In genomic region chr7:77415822-77416620, GRCh38 we compare ENCODE assay signal across 8 cellular contexts. TPM values are rescaled to one million over a fixed set of nuclear protein-coding genes. Genes with fewer than 3 reads are reported as not detected.
A peak's percentile ranks its signal among the peaks of the same experiment; 100 is the strongest.
DNase-seq lines count a peak whose midpoint lies in the region; ATAC-seq lines count a peak whose summit lies in the region.

TSS of gene GSAP (minus strand) at chr7:77416349. CDS start at chr7:77416321, 28 bp downstream.

- no peaks in the 10 kb centered on the region; the same call in 1 of the 2 replicates for H3K27me3 ChIP-seq in BLaER1
- H3K27me3 ChIP-seq in right cardiac atrium (ENCODE audit: control insufficient read depth, insufficient read depth), result no peaks in the 10 kb centered on the region
- no peaks in the 10 kb centered on the region for H3K27me3 ChIP-seq in rectal smooth muscle tissue (ENCODE audit: control insufficient read depth, insufficient read depth, low read length)

- peak within 1 kb of the TSS; percentile 83 for H3K27ac ChIP-seq in BLaER1
- no peak within 1 kb of the TSS for H3K27ac ChIP-seq in SK-N-MC
- H3K27ac ChIP-seq in right cardiac atrium (ENCODE audit: low read length), result peak within 1 kb of the TSS; percentile 82
- peak within 1 kb of the TSS; percentile 54 for H3K27ac ChIP-seq in rectal smooth muscle tissue (ENCODE audit: low read depth, low read length)

- DNase-seq in GM19238 (ENCODE audit: insufficient read length, low spot score), result peak; percentile 72
- no peak for DNase-seq in SK-N-MC (ENCODE audit: low read depth, low spot score)
- DNase-seq in amygdala (lab: John Stamatoyannopoulos, UW), result peak in 34 of 56 donors; percentile 3 to 68 (median 40)
- peak; percentile 62 to 84 (median 82) for DNase-seq in right cardiac atrium
- DNase-seq in T1000 (lab: John Stamatoyannopoulos, UW), result no peak

- H4K20me1 ChIP-seq in BLaER1, result no peaks in the 10 kb centered on the region

- H3K9ac ChIP-seq in BLaER1 (peak within 1 kb of the TSS; percentile 81), SK-N-MC (ENCODE audit: insufficient read length) (no peak within 1 kb of the TSS), rectal smooth muscle tissue (ENCODE audit: low read length) (peak within 1 kb of the TSS; percentile 54)

- WGBS in right cardiac atrium, result under 1% methylated on average over 93 of the region's 93 CpGs

- peak; percentile 73 for ATAC-seq in HG03432 (IDR thresholded peaks at IDR 0.05; ENCODE audit: unreplicated experiment)
- peak; percentile 89 to 90 for ATAC-seq in right cardiac atrium

- intact Hi-C loops in right cardiac atrium (cut with DNase I), result no loop called here

- no peaks in the 10 kb centered on the region for H3K9me3 ChIP-seq in BLaER1
- no peaks in the 10 kb centered on the region for H3K9me3 ChIP-seq in SK-N-MC (ENCODE audit: low read depth, low read length)
- no peaks in the 10 kb centered on the region for H3K9me3 ChIP-seq in right cardiac atrium (ENCODE audit: control insufficient read depth, low read length)

- H3K36me3 ChIP-seq in BLaER1 (no peaks in the 10 kb centered on the region), SK-N-MC (ENCODE audit: insufficient read depth, low read length) (no peaks in the 10 kb centered on the region), rectal smooth muscle tissue (ENCODE audit: control insufficient read depth, insufficient read depth, low read length) (no peaks in the 10 kb centered on the region)

- H3K4me1 ChIP-seq in BLaER1 (peaks cover 24% of the 10 kb centered on the region), right cardiac atrium (ENCODE audit: control insufficient read depth, insufficient read depth, low read length) (no peaks in the 10 kb centered on the region), rectal smooth muscle tissue (ENCODE audit: control insufficient read depth, insufficient read depth, low read length) (peaks cover 8% of the 10 kb centered on the region)

- peak within 1 kb of the TSS; percentile 78 for H3K4me3 ChIP-seq in BLaER1
- peak within 1 kb of the TSS; percentile 40 for H3K4me3 ChIP-seq in SK-N-MC
- H3K4me3 ChIP-seq in right cardiac atrium (ENCODE audit: low read length), result peak within 1 kb of the TSS; percentile 96
- peak within 1 kb of the TSS; percentile 64 for H3K4me3 ChIP-seq in rectal smooth muscle tissue (ENCODE audit: low read length)

- peak within 1 kb of the TSS; percentile 96 for H3K4me2 ChIP-seq in BLaER1

RNA-seq across cellular contexts. Expression of gene GSAP, which starts in this region (rescaled TPM):
- 10 to 100 TPM; 10.8 to 14.6 (median 11.6) TPM for total RNA-seq in right cardiac atrium
- 7.4 TPM for polyA plus RNA-seq in right cardiac atrium

Comparison
In these comparisons a context has a peak if more than half of its experiments do, and no peak if none do; other contexts are left out.
1. H3K4me3 ChIP-seq: peak in every context shown above with its lines; median percentile 96 in right cardiac atrium; 78 in BLaER1; 64 in rectal smooth muscle tissue; 40 in SK-N-MC.
2. DNase-seq: peak in GM19238 (single experiment), amygdala (34 of 56) and right cardiac atrium (3 of 3); none in SK-N-MC (single experiment) and T1000 (single experiment).